8 cellular contexts compared by ENCODE assay signal in genomic region chr4:71732706-71733105, GRCh38. TPM values are rescaled to one million over a fixed set of nuclear protein-coding genes. Genes with fewer than 3 reads are reported as not detected.
A peak's percentile ranks its signal among the peaks of the same experiment; 100 is the strongest.
DNase-seq lines count a peak whose midpoint lies in the region; ATAC-seq and TF ChIP-seq lines count a peak whose summit lies in the region.

No MANE protein-coding gene starts in this region.

- no peaks in the 10 kb centered on the region for H3K4me1 Mint-ChIP-seq in neural progenitor cell
- H3K4me1 Mint-ChIP-seq in activated CD4-positive, alpha-beta memory T cell treated with anti-CD3 and anti-CD28 coated beads, Interleukin-2, amount 10 ng/mL, durations not matched to agents 7 days and 5 days = no peaks in the 10 kb centered on the region

- TF ChIP-seq CTCF in choroid plexus epithelial cell (conservative IDR thresholded peaks at IDR 0.05; ENCODE audit: low read depth, low read length) = peak; percentile 29
- TF ChIP-seq CTCF in neural progenitor cell (IDR thresholded peaks at IDR 0.05) = peak; percentile 68

- no peak overlapping the region for H3K4me3 ChIP-seq in choroid plexus epithelial cell (ENCODE audit: low read depth, low read length)
- H3K4me3 ChIP-seq in neural progenitor cell = no peak overlapping the region

- H3K27ac ChIP-seq in neural progenitor cell = no peak overlapping the region

- no peak overlapping the region for H3K4me2 ChIP-seq in neural progenitor cell

- no peaks in the 10 kb centered on the region for H3K4me1 ChIP-seq in neural progenitor cell

- no peak for ATAC-seq in HG02623 (IDR thresholded peaks at IDR 0.05; ENCODE audit: unreplicated experiment)

- H3K27me3 ChIP-seq in neural progenitor cell = no peaks in the 10 kb centered on the region

- H3K9me3 ChIP-seq in neural progenitor cell (ENCODE audit: low read depth) = no peaks in the 10 kb centered on the region

- H3K27me3 Mint-ChIP-seq in neural progenitor cell (ENCODE audit: insufficient read depth, low read depth) = no peaks in the 10 kb centered on the region
- H3K27me3 Mint-ChIP-seq in activated CD4-positive, alpha-beta memory T cell treated with anti-CD3 and anti-CD28 coated beads, Interleukin-2, amount 10 ng/mL, durations not matched to agents 7 days and 5 days = no peaks in the 10 kb centered on the region

- H3K27ac Mint-ChIP-seq in neural progenitor cell = no peak overlapping the region
- no peak overlapping the region for H3K27ac Mint-ChIP-seq in activated CD4-positive, alpha-beta memory T cell treated with anti-CD3 and anti-CD28 coated beads, Interleukin-2, amount 10 ng/mL, durations not matched to agents 7 days and 5 days

- no peak overlapping the region for H3K4me3 Mint-ChIP-seq in neural progenitor cell
- H3K4me3 Mint-ChIP-seq in activated CD4-positive, alpha-beta memory T cell treated with anti-CD3 and anti-CD28 coated beads, Interleukin-2, amount 10 ng/mL, durations not matched to agents 7 days and 5 days = no peak overlapping the region

- H3K36me3 Mint-ChIP-seq in neural progenitor cell = no peaks in the 10 kb centered on the region
- no peaks in the 10 kb centered on the region for H3K36me3 Mint-ChIP-seq in activated CD4-positive, alpha-beta memory T cell treated with anti-CD3 and anti-CD28 coated beads, Interleukin-2, amount 10 ng/mL, durations not matched to agents 7 days and 5 days (ENCODE audit: low read depth)

- POLR2A ChIA-PET in activated CD4-positive, alpha-beta memory T cell treated with anti-CD3 and anti-CD28 coated beads, Interleukin-2, amount 10 ng/mL, durations not matched to agents 7 days and 5 days (lab: Charles Lee) = no interaction called here

- H4K20me1 ChIP-seq in neural progenitor cell (ENCODE audit: low read depth) = no peaks in the 10 kb centered on the region

- H3K36me3 ChIP-seq in neural progenitor cell = no peaks in the 10 kb centered on the region

- H3K9me3 Mint-ChIP-seq in neural progenitor cell = peaks cover 8% of the 10 kb centered on the region
- no peaks in the 10 kb centered on the region for H3K9me3 Mint-ChIP-seq in activated CD4-positive, alpha-beta memory T cell treated with anti-CD3 and anti-CD28 coated beads, Interleukin-2, amount 10 ng/mL, durations not matched to agents 7 days and 5 days

- H2AFZ ChIP-seq in neural progenitor cell (replicated peaks) = no peak overlapping the region

- DNase-seq in GM03348 (ENCODE audit: low spot score) (peak; percentile 51), NCI-H1048 (lab: John Stamatoyannopoulos, UW) (peak; percentile 17), choroid plexus epithelial cell (ENCODE audit: low read depth) (peak; percentile 55), neural progenitor cell (ENCODE audit: low spot score) (peak; percentile 58), GM19238 (ENCODE audit: insufficient read length, low spot score) (no peak), OCI-M2 (lab: John Stamatoyannopoulos, UW; ENCODE audit: unreplicated experiment) (no peak)
- DNase-seq in activated CD4-positive, alpha-beta memory T cell treated with anti-CD3 and anti-CD28 coated beads, Interleukin-2, amount 10 ng/mL, durations not matched to agents 7 days and 5 days = no peak

- H3F3A ChIP-seq in neural progenitor cell (ENCODE audit: low read depth) = no peaks in the 10 kb centered on the region

- H3K9ac ChIP-seq in neural progenitor cell = no peak overlapping the region

- no peaks in the 10 kb centered on the region for H3K79me2 ChIP-seq in neural progenitor cell (ENCODE audit: low read depth)

- CTCF ChIA-PET in activated CD4-positive, alpha-beta memory T cell treated with anti-CD3 and anti-CD28 coated beads, Interleukin-2, amount 10 ng/mL, durations not matched to agents 7 days and 5 days (lab: Charles Lee) = no interaction called here

RNA-seq across cellular contexts. Expression of gene GC, which starts 51.2 kb away (rescaled TPM):
- total RNA-seq in neural progenitor cell (ENCODE audit: low replicate concordance) = not detected in 2 replicates
- not detected for total RNA-seq in activated CD4-positive, alpha-beta memory T cell treated with anti-CD3 and anti-CD28 coated beads, Interleukin-2, amount 10 ng/mL, durations not matched to agents 7 days and 5 days

Comparison
In these comparisons a context has a peak if more than half of its experiments do, and no peak if none do; other contexts are left out.
1. DNase-seq: peak in GM03348 (single experiment), NCI-H1048 (single experiment), choroid plexus epithelial cell (single experiment) and neural progenitor cell (single experiment); none in GM19238 (single experiment), OCI-M2 (single experiment) and activated CD4-positive, alpha-beta memory T cell treated with anti-CD3 and anti-CD28 coated beads, Interleukin-2, amount 10 ng/mL, durations not matched to agents 7 days and 5 days (single experiment).